In genomic region chr2:99180755-99181647, GRCh38 we compare ENCODE assay signal across 8 cellular contexts. TPM values are rescaled to one million over a fixed set of nuclear protein-coding genes. Genes with fewer than 3 reads are reported as not detected.
A peak's percentile ranks its signal among the peaks of the same experiment; 100 is the strongest.
DNase-seq lines count a peak whose midpoint lies in the region; ATAC-seq and TF ChIP-seq lines count a peak whose summit lies in the region.

Gene MITD1, minus strand, starts transcription at chr2:99181058. Its CDS starts 77 bp downstream, at chr2:99180981.
Gene MRPL30, plus strand, starts transcription at chr2:99181184. Its CDS starts 5,020 bp downstream, at chr2:99186204.

- H3K27me3 Mint-ChIP-seq in activated T-helper 17 cell treated with anti-CD3 and anti-CD28 coated beads, Interleukin-2, amount 50 U/mL, for 72 hours: no peaks in the 10 kb centered on the region
- H3K27me3 Mint-ChIP-seq in naive thymus-derived CD4-positive, alpha-beta T cell: no peaks in the 10 kb centered on the region
- no peaks in the 10 kb centered on the region for H3K27me3 Mint-ChIP-seq in stimulated activated naive B cell treated with anti-CD40 and anti-IgM and Interleukin-4, amounts not matched to agents 10 μg/mL and 1 μg/mL and 100 μg/mL, for 72 hours

- no peaks in the 10 kb centered on the region for H3K36me3 ChIP-seq in fibroblast of lung (ENCODE audit: control insufficient read depth, insufficient read depth, low read length)
- peaks cover 0 to 7% (median 0%) of the 10 kb centered on the region in 3 experiments for H3K36me3 ChIP-seq in naive thymus-derived CD4-positive, alpha-beta T cell (ENCODE audit: control insufficient read depth in 2 of 3, insufficient read depth in 3 of 3, low read length in 3 of 3)

- CTCF ChIA-PET in RWPE1 (lab: Yijun Ruan, JAX): interaction anchor here (0.6 kb wide), 1 partner anchor 524 kb away, joined by 3 read pairs; no protein-coding TSS in a partner anchor
- CTCF ChIA-PET in naive thymus-derived CD4-positive, alpha-beta T cell (lab: Charles Lee): interaction anchor here (1.0 to 2.2 kb wide), 5 partner anchors 13 to 156 kb away, joined by 3 to 7 read pairs (median 5); partner anchors contain the start of genes EIF5B and TXNDC9

- POLR2A ChIA-PET in RWPE1 (lab: Yijun Ruan, JAX; ENCODE audit: low non-redundant PET): interaction anchor here (0.6 to 1.3 kb wide), 2 partner anchors 31 to 155 kb away, joined by 3 read pairs; no protein-coding TSS in a partner anchor
- POLR2A ChIA-PET in naive thymus-derived CD4-positive, alpha-beta T cell (lab: Charles Lee): interaction anchor here (0.6 to 3.3 kb wide), 13 partner anchors 13 to 1515 kb away, joined by 3 to 31 read pairs (median 3); partner anchors contain the start of genes C2orf15, EIF5B, LIPT1 and REV1

- peak within 1 kb of the TSS; percentile 98 for H3K27ac Mint-ChIP-seq in activated T-helper 17 cell treated with anti-CD3 and anti-CD28 coated beads, Interleukin-2, amount 50 U/mL, for 72 hours
- H3K27ac Mint-ChIP-seq in naive thymus-derived CD4-positive, alpha-beta T cell: peak within 1 kb of the TSS; percentile 93 to 99 (median 99)
- peak within 1 kb of the TSS; percentile 98 for H3K27ac Mint-ChIP-seq in stimulated activated naive B cell treated with anti-CD40 and anti-IgM and Interleukin-4, amounts not matched to agents 10 μg/mL and 1 μg/mL and 100 μg/mL, for 72 hours

- peaks cover 51% of the 10 kb centered on the region for H3K79me2 ChIP-seq in fibroblast of lung (ENCODE audit: control insufficient read depth, insufficient read depth, low read length)

- peaks cover 30% of the 10 kb centered on the region for H3K4me1 Mint-ChIP-seq in activated T-helper 17 cell treated with anti-CD3 and anti-CD28 coated beads, Interleukin-2, amount 50 U/mL, for 72 hours
- peaks cover 41 to 85% (median 74%) of the 10 kb centered on the region in 7 donors for H3K4me1 Mint-ChIP-seq in naive thymus-derived CD4-positive, alpha-beta T cell
- H3K4me1 Mint-ChIP-seq in stimulated activated naive B cell treated with anti-CD40 and anti-IgM and Interleukin-4, amounts not matched to agents 10 μg/mL and 1 μg/mL and 100 μg/mL, for 72 hours: peaks cover 26 to 49% of the 10 kb centered on the region in 2 donors

- no peaks in the 10 kb centered on the region for H3K9me3 Mint-ChIP-seq in activated T-helper 17 cell treated with anti-CD3 and anti-CD28 coated beads, Interleukin-2, amount 50 U/mL, for 72 hours
- H3K9me3 Mint-ChIP-seq in naive thymus-derived CD4-positive, alpha-beta T cell: no peaks in the 10 kb centered on the region
- H3K9me3 Mint-ChIP-seq in stimulated activated naive B cell treated with anti-CD40 and anti-IgM and Interleukin-4, amounts not matched to agents 10 μg/mL and 1 μg/mL and 100 μg/mL, for 72 hours: no peaks in the 10 kb centered on the region

- H3K36me3 Mint-ChIP-seq in activated T-helper 17 cell treated with anti-CD3 and anti-CD28 coated beads, Interleukin-2, amount 50 U/mL, for 72 hours (ENCODE audit: low read depth): peaks cover 36% of the 10 kb centered on the region
- H3K36me3 Mint-ChIP-seq in naive thymus-derived CD4-positive, alpha-beta T cell: peaks cover 0 to 13% (median 3%) of the 10 kb centered on the region in 5 donors
- peaks cover 17 to 26% of the 10 kb centered on the region in 2 donors for H3K36me3 Mint-ChIP-seq in stimulated activated naive B cell treated with anti-CD40 and anti-IgM and Interleukin-4, amounts not matched to agents 10 μg/mL and 1 μg/mL and 100 μg/mL, for 72 hours

- H4K20me1 ChIP-seq in fibroblast of lung (ENCODE audit: control insufficient read depth, extremely low read depth, insufficient read depth, low read length): no peaks in the 10 kb centered on the region

- DNase-seq in Daoy (ENCODE audit: low read depth): peak; percentile 95
- peak; percentile 86 for DNase-seq in GOT3 (lab: John Stamatoyannopoulos, UW)
- DNase-seq in LNCaP clone FGC (ENCODE audit: low read depth): peak; percentile 92
- peak; percentile 86 for DNase-seq in RWPE1 (ENCODE audit: low spot score)
- peak; percentile 95 to 97 for DNase-seq in fibroblast of lung (ENCODE audit: low read depth in 2 of 2)
- peak; percentile 72 to 94 (median 90) for DNase-seq in naive thymus-derived CD4-positive, alpha-beta T cell
- DNase-seq in stimulated activated naive B cell treated with anti-CD40 and anti-IgM and Interleukin-4, amounts not matched to agents 10 μg/mL and 1 μg/mL and 100 μg/mL, for 72 hours: peak; percentile 88

- H3K27ac ChIP-seq in RWPE1 (peak within 1 kb of the TSS; percentile 86), fibroblast of lung (ENCODE audit: insufficient read depth, low read length) (peak within 1 kb of the TSS; percentile 74)
- peak within 1 kb of the TSS; percentile 89 for H3K27ac ChIP-seq in naive thymus-derived CD4-positive, alpha-beta T cell (ENCODE audit: low read depth, low read length)

- peak within 1 kb of the TSS; percentile 97 for H3K4me3 Mint-ChIP-seq in activated T-helper 17 cell treated with anti-CD3 and anti-CD28 coated beads, Interleukin-2, amount 50 U/mL, for 72 hours
- H3K4me3 Mint-ChIP-seq in naive thymus-derived CD4-positive, alpha-beta T cell: peak within 1 kb of the TSS; percentile 94 to 100 (median 99)
- peak within 1 kb of the TSS; percentile 99 to 100 for H3K4me3 Mint-ChIP-seq in stimulated activated naive B cell treated with anti-CD40 and anti-IgM and Interleukin-4, amounts not matched to agents 10 μg/mL and 1 μg/mL and 100 μg/mL, for 72 hours

- intact Hi-C loops in naive thymus-derived CD4-positive, alpha-beta T cell (cut with micrococcal nuclease): loop anchor here (1.0 to 5.0 kb wide), 11 partner anchors 26 to 1382 kb away; partner anchors contain the start of genes C2orf15 (in 2 of the 2), COA5 (in 2 of the 2), REV1 (in 2 of the 2) and TXNDC9 (in 2 of the 2)

- peak within 1 kb of the TSS; percentile 90 for H2AFZ ChIP-seq in fibroblast of lung (ENCODE audit: low read length)

- no peaks in the 10 kb centered on the region for H3K9me3 ChIP-seq in fibroblast of lung (ENCODE audit: control insufficient read depth, insufficient read depth, low read depth, low read length)
- H3K9me3 ChIP-seq in naive thymus-derived CD4-positive, alpha-beta T cell (ENCODE audit: control insufficient read depth in 2 of 3, low read length in 3 of 3): no peaks in the 10 kb centered on the region

- no peaks in the 10 kb centered on the region for H3K4me1 ChIP-seq in fibroblast of lung (ENCODE audit: control insufficient read depth, extremely low read depth, insufficient read depth, low read length)
- H3K4me1 ChIP-seq in naive thymus-derived CD4-positive, alpha-beta T cell (ENCODE audit: control insufficient read depth in 2 of 2, insufficient read depth in 2 of 2, low read length in 2 of 2): peaks cover 30 to 32% of the 10 kb centered on the region in 2 donors

- peak within 1 kb of the TSS; percentile 65 for H3K9ac ChIP-seq in fibroblast of lung (ENCODE audit: insufficient read depth, low read length)

- peak within 1 kb of the TSS; percentile 91 for H3K4me2 ChIP-seq in fibroblast of lung (ENCODE audit: extremely low read depth, insufficient read depth, low read length)

- H3K4me3 ChIP-seq in LNCaP clone FGC (ENCODE audit: low read depth, low read length): peak within 1 kb of the TSS; percentile 85
- H3K4me3 ChIP-seq in fibroblast of lung (replicated peaks in 1 of 4; ENCODE audit: control extremely low read depth in 1 of 4, insufficient read depth in 1 of 4, low read depth in 3 of 4, low read length in 4 of 4): peak within 1 kb of the TSS; percentile 76 to 90 (median 87)
- H3K4me3 ChIP-seq in naive thymus-derived CD4-positive, alpha-beta T cell (ENCODE audit: low read length): peak within 1 kb of the TSS; percentile 97

- ATAC-seq in activated T-helper 17 cell treated with anti-CD3 and anti-CD28 coated beads, Interleukin-2, amount 50 U/mL, for 72 hours (replicated peaks): peak; percentile 95
- ATAC-seq in naive thymus-derived CD4-positive, alpha-beta T cell: peak; percentile 97
- ATAC-seq in stimulated activated naive B cell treated with anti-CD40 and anti-IgM and Interleukin-4, amounts not matched to agents 10 μg/mL and 1 μg/mL and 100 μg/mL, for 72 hours (replicated peaks): peak; percentile 96 to 97

- H3K27me3 ChIP-seq in fibroblast of lung (ENCODE audit: control insufficient read depth, insufficient read depth, low read length): no peaks in the 10 kb centered on the region
- H3K27me3 ChIP-seq in naive thymus-derived CD4-positive, alpha-beta T cell (ENCODE audit: control insufficient read depth in 2 of 2, insufficient read depth in 2 of 2, low read length in 2 of 2): no peaks in the 10 kb centered on the region

- TF ChIP-seq CTCF in LNCaP clone FGC (IDR thresholded peaks at IDR 0.05; ENCODE audit: control insufficient read depth, extremely low read depth, insufficient read depth): no peak
- TF ChIP-seq CTCF in RWPE1 (conservative IDR thresholded peaks at IDR 0.05; ENCODE audit: low read depth): no peak
- TF ChIP-seq CTCF in fibroblast of lung (conservative IDR thresholded peaks at IDR 0.05 in 1 of 2, IDR thresholded peaks at IDR 0.05 in 1 of 2; ENCODE audit: low read depth in 1 of 2, low read length in 2 of 2): no peak

RNA-seq across cellular contexts. Expression of gene MITD1, which starts in this region (rescaled TPM):
- total RNA-seq in Daoy (2014; rRNA removed; shearing (Covaris generic)): 31.6 and 37.2 TPM in 2 replicates
- total RNA-seq in activated T-helper 17 cell treated with anti-CD3 and anti-CD28 coated beads, Interleukin-2, amount 50 U/mL, for 72 hours: 10 to 100 TPM; 68.7 to 71.5 TPM
- 27.1 and 28.8 TPM in 2 replicates for total RNA-seq in fibroblast of lung
- polyA plus RNA-seq in fibroblast of lung: 25.3 and 25.5 TPM in 2 replicates
- polyA plus RNA-seq in fibroblast of lung (2012): 22.3 and 27.3 TPM in 2 replicates
- polyA minus RNA-seq in fibroblast of lung (ENCODE audit: low replicate concordance): 1.2 TPM in 1 of 2 replicates, not detected in the other
- total RNA-seq in naive thymus-derived CD4-positive, alpha-beta T cell: 10 to 100 TPM; 26.8 to 80.5 (median 73.8) TPM
- polyA plus RNA-seq in naive thymus-derived CD4-positive, alpha-beta T cell: 10 to 100 TPM; 44.6 to 52.2 TPM

RNA-seq across cellular contexts. Expression of gene MRPL30, which starts in this region (rescaled TPM):
- total RNA-seq in Daoy (2014; rRNA removed; shearing (Covaris generic)): 39.6 and 52.6 TPM in 2 replicates
- total RNA-seq in activated T-helper 17 cell treated with anti-CD3 and anti-CD28 coated beads, Interleukin-2, amount 50 U/mL, for 72 hours: 10 to 100 TPM; 25.7 to 26.0 TPM
- total RNA-seq in fibroblast of lung: 34.9 and 39.3 TPM in 2 replicates
- 23.1 and 26.8 TPM in 2 replicates for polyA plus RNA-seq in fibroblast of lung
- 26.9 and 27.2 TPM in 2 replicates for polyA plus RNA-seq in fibroblast of lung (2012)
- polyA minus RNA-seq in fibroblast of lung (ENCODE audit: low replicate concordance): 9.8 and 14.1 TPM in 2 replicates
- total RNA-seq in naive thymus-derived CD4-positive, alpha-beta T cell: 10 to 100 TPM; 16.1 to 26.0 (median 21.9) TPM
- polyA plus RNA-seq in naive thymus-derived CD4-positive, alpha-beta T cell: 10 to 100 TPM; 19.3 to 20.5 TPM

Comparison
In these comparisons a context has a peak if more than half of its experiments do, and no peak if none do; other contexts are left out.
1. Peak in every context shown above with its lines: DNase-seq, ATAC-seq, H3K4me3 ChIP-seq and H3K27ac ChIP-seq.